Comparison of ENCODE assay signal across 1 cellular context in the genomic region with DNA sequence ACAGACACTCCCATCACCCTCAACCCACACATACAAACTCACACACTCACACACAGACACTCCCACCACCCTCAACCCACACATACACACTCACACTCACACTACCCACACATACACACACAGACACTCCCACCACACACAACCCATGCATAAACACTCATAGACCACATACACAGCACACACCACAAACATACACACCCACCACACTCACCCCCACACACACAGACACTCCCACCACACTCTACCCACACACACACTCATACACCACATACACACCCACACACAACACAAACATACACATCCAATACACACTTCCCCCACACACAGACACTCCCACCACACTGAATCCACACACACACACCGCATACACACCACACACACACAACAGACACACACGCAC.
TF ChIP-seq lines count a peak whose summit lies in the region.

No MANE protein-coding gene starts in this region.

TF ChIP-seq in HepG2, 621 proteins besides CTCF, POLR2A, EP300 and RAD21:
- TF ChIP-seq ARNTL (CRISPR knock-in tag; IDR thresholded peaks at IDR 0.05) (no peak), NBN (conservative IDR thresholded peaks at IDR 0.05) (0 out of 2 replicates have a peak, but pooled peaks have one; percentile 76), EZH2 (conservative IDR thresholded peaks at IDR 0.05; ENCODE audit: low read depth, low read length) (no peak), NONO (IDR thresholded peaks at IDR 0.05) (peak; percentile 90; the same call in 1 of the 2 replicates), NONO (CRISPR knock-in tag; conservative IDR thresholded peaks at IDR 0.05) (no peak)
- TF ChIP-seq, protein P1, sequence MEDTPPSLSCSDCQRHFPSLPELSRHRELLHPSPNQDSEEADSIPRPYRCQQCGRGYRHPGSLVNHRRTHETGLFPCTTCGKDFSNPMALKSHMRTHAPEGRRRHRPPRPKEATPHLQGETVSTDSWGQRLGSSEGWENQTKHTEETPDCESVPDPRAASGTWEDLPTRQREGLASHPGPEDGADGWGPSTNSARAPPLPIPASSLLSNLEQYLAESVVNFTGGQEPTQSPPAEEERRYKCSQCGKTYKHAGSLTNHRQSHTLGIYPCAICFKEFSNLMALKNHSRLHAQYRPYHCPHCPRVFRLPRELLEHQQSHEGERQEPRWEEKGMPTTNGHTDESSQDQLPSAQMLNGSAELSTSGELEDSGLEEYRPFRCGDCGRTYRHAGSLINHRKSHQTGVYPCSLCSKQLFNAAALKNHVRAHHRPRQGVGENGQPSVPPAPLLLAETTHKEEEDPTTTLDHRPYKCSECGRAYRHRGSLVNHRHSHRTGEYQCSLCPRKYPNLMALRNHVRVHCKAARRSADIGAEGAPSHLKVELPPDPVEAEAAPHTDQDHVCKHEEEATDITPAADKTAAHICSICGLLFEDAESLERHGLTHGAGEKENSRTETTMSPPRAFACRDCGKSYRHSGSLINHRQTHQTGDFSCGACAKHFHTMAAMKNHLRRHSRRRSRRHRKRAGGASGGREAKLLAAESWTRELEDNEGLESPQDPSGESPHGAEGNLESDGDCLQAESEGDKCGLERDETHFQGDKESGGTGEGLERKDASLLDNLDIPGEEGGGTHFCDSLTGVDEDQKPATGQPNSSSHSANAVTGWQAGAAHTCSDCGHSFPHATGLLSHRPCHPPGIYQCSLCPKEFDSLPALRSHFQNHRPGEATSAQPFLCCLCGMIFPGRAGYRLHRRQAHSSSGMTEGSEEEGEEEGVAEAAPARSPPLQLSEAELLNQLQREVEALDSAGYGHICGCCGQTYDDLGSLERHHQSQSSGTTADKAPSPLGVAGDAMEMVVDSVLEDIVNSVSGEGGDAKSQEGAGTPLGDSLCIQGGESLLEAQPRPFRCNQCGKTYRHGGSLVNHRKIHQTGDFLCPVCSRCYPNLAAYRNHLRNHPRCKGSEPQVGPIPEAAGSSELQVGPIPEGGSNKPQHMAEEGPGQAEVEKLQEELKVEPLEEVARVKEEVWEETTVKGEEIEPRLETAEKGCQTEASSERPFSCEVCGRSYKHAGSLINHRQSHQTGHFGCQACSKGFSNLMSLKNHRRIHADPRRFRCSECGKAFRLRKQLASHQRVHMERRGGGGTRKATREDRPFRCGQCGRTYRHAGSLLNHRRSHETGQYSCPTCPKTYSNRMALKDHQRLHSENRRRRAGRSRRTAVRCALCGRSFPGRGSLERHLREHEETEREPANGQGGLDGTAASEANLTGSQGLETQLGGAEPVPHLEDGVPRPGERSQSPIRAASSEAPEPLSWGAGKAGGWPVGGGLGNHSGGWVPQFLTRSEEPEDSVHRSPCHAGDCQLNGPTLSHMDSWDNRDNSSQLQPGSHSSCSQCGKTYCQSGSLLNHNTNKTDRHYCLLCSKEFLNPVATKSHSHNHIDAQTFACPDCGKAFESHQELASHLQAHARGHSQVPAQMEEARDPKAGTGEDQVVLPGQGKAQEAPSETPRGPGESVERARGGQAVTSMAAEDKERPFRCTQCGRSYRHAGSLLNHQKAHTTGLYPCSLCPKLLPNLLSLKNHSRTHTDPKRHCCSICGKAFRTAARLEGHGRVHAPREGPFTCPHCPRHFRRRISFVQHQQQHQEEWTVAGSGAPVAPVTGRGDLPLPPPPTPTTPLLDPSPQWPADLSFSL (CRISPR knock-in tag; IDR thresholded peaks at IDR 0.05): peak; percentile 64; the same call in 1 of the 2 replicates
